In genomic region chr7:12638851-12639467, GRCh38 we compare ENCODE assay signal across 8 cellular contexts. TPM values are rescaled to one million over a fixed set of nuclear protein-coding genes. Genes with fewer than 3 reads are reported as not detected.
DNase-seq lines count a peak whose midpoint lies in the region; ATAC-seq and TF ChIP-seq lines count a peak whose summit lies in the region.

No MANE protein-coding gene starts in this region.

- intact Hi-C loops in Right ventricle myocardium superior (cut with DNase I) (loop anchor here (2.0 kb wide), 1 partner anchor 624 kb away; no protein-coding TSS in a partner anchor), Right ventricle myocardium inferior (cut with DNase I) (loop anchor here (2.0 to 5.0 kb wide), 2 partner anchors 48 to 624 kb away; partner anchors contain the start of gene ARL4A)

- peak; percentile 41 for TF ChIP-seq CTCF in cardiac fibroblast (IDR thresholded peaks at IDR 0.05; ENCODE audit: low read depth, low read length)

- no peak overlapping the region for H3K4me3 ChIP-seq in cardiac fibroblast (replicated peaks in 1 of 2; ENCODE audit: low read depth in 2 of 2, low read length in 2 of 2)

- DNase-seq in Right ventricle myocardium superior (no peak), Right ventricle myocardium inferior (ENCODE audit: missing footprints) (no peak), NCI-H526 (lab: John Stamatoyannopoulos, UW) (peak; percentile 35 to 65), cardiac fibroblast (ENCODE audit: low read depth in 2 of 2) (peak; percentile 49 to 65), lung microvascular endothelial cell (ENCODE audit: low read depth in 2 of 2) (peak; percentile 46 to 58)
- no peak for DNase-seq in activated naive CD4-positive, alpha-beta T cell (lab: John Stamatoyannopoulos, UW)

- peak; percentile 55 for ATAC-seq in Right ventricle myocardium superior (ENCODE audit: poor library complexity)
- ATAC-seq in Right ventricle myocardium inferior: no peak
- ATAC-seq in HG02870 (IDR thresholded peaks at IDR 0.05; ENCODE audit: unreplicated experiment): peak; percentile 32
- ATAC-seq in HG02938 (IDR thresholded peaks at IDR 0.05; ENCODE audit: unreplicated experiment): no peak

RNA-seq across cellular contexts. Expression of gene ARL4A, which starts 48.5 kb away (rescaled TPM):
- total RNA-seq in Right ventricle myocardium superior: 10.9 TPM
- 10.1 TPM for total RNA-seq in Right ventricle myocardium inferior
- total RNA-seq in lung microvascular endothelial cell: 173 and 353 TPM in 2 replicates

Comparison
In these comparisons a context has a peak if more than half of its experiments do, and no peak if none do; other contexts are left out.
1. ATAC-seq: peak in Right ventricle myocardium superior (single experiment) and HG02870 (single experiment); none in Right ventricle myocardium inferior (single experiment) and HG02938 (single experiment).
2. DNase-seq: peak in NCI-H526 (2 of 2), cardiac fibroblast (2 of 2) and lung microvascular endothelial cell (2 of 2); none in Right ventricle myocardium superior (single experiment), Right ventricle myocardium inferior (single experiment) and activated naive CD4-positive, alpha-beta T cell (0 of 4).
3. RNA of gene ARL4A, which starts 48.5 kb away (total RNA-seq): 173 to 353 TPM in lung microvascular endothelial cell; 10.9 TPM in Right ventricle myocardium superior (single experiment) and 10.1 TPM in Right ventricle myocardium inferior (single experiment); every median in the first group is over 10 times any median in the second.